ENCODE assay signal across 33 cellular contexts in genomic region chr9:2060425-2060824, GRCh38. TPM values are rescaled to one million over a fixed set of nuclear protein-coding genes. Genes with fewer than 3 reads are reported as not detected.
DNase-seq lines count a peak whose midpoint lies in the region; ATAC-seq, FAIRE-seq and TF ChIP-seq lines count a peak whose summit lies in the region.
"Had no signal": no experiment of that assay in that cellular context is flagged by ENCODE, and none has a peak within 500 bp of the region (broad histone marks: within the 10 kb centered on the region; RNA-seq: fewer than 3 reads in every experiment).

No MANE protein-coding gene starts in this region.

- H3K9me3 ChIP-seq in T-helper 17 cell (ENCODE audit: control insufficient read depth, low read length, poor library complexity, severe bottlenecking) (no peaks in the 10 kb centered on the region), prostate gland (no peaks in the 10 kb centered on the region)
- H3K9me3 ChIP-seq: BLaER1 treated with 17β-estradiol and CSF1 and Interleukin-3, amounts not matched to agents 10 nM and 100 nM; tibial nerve had no signal

- no peaks in the 10 kb centered on the region for H3K27me3 Mint-ChIP-seq in T-helper 17 cell
- H3K27me3 Mint-ChIP-seq: IgD-negative memory B cell, naive B cell, progenitor cell of endocrine pancreas had no signal

- no peaks in the 10 kb centered on the region for H3K27me3 ChIP-seq in prostate gland (replicated peaks; ENCODE audit: insufficient read depth)
- H3K27me3 ChIP-seq: BLaER1 treated with 17β-estradiol and CSF1 and Interleukin-3, amounts not matched to agents 10 nM and 100 nM; brain microvascular endothelial cell; foreskin keratinocyte; tibial nerve had no signal

- TF ChIP-seq POLR2A in GM12891 (IDR thresholded peaks at IDR 0.05; ENCODE audit: low read depth, low read length) (0 out of 2 replicates have a peak, but pooled peaks have one; percentile 29), prostate gland (IDR thresholded peaks at IDR 0.05) (no peak)

- intact Hi-C loops in sciatic nerve (cut with DNase I), result no loop called here
- intact Hi-C loops in prostate gland (cut with DNase I), result no loop called here

- H3K27ac ChIP-seq in prostate gland, result no peak overlapping the region
- H3K27ac ChIP-seq: BLaER1 treated with 17β-estradiol and CSF1 and Interleukin-3, amounts not matched to agents 10 nM and 100 nM; brain microvascular endothelial cell; foreskin keratinocyte; PC-9; tibial nerve had no signal

- H3K36me3 Mint-ChIP-seq in T-helper 17 cell (ENCODE audit: low read depth), result peaks cover 15% of the 10 kb centered on the region

- H3K36me3 ChIP-seq in prostate gland, result peaks cover 0 to 7% of the 10 kb centered on the region in 2 donors
- H3K36me3 ChIP-seq: brain microvascular endothelial cell had no signal

- peaks cover 15% of the 10 kb centered on the region for H3K4me1 Mint-ChIP-seq in T-helper 17 cell

- H3K27ac Mint-ChIP-seq in T-helper 17 cell, result no peak overlapping the region
- H3K27ac Mint-ChIP-seq: activated T-cell treated with anti-CD3 and anti-CD28 coated beads, Interleukin-2, amount 50 U/mL, for 72 hours; IgD-negative memory B cell; mesothelial cell of epicardium; progenitor cell of endocrine pancreas; T-helper 1 cell treated with Interleukin-12 subunit alpha and Interleukin-12 subunit beta and Interleukin-4 antibody, amounts not matched to agents 30 μg/mL and 1 μg/mL, for 36 hours had no signal

- no peaks in the 10 kb centered on the region for H3K4me1 ChIP-seq in prostate gland (replicated peaks)
- H3K4me1 ChIP-seq: foreskin keratinocyte, tibial nerve had no signal

- no peak for TF ChIP-seq CTCF in prostate gland (IDR thresholded peaks at IDR 0.05)

- 63% methylated on average over 4 of the region's 4 CpGs for WGBS in prostate gland

- H3K4me3 Mint-ChIP-seq in T-helper 17 cell, result peak overlapping the region; percentile 15
- H3K4me3 Mint-ChIP-seq: activated T-cell treated with anti-CD3 and anti-CD28 coated beads, Interleukin-2, amount 50 U/mL, for 72 hours; IgD-negative memory B cell; mesothelial cell of epicardium; naive B cell; T-helper 1 cell treated with Interleukin-12 subunit alpha and Interleukin-12 subunit beta and Interleukin-4 antibody, amounts not matched to agents 30 μg/mL and 1 μg/mL, for 36 hours had no signal

- ATAC-seq in T-helper 17 cell (no peak), sciatic nerve (peak; percentile 44), HG03045 (IDR thresholded peaks at IDR 0.05; ENCODE audit: unreplicated experiment) (no peak)
- ATAC-seq: foreskin keratinocyte, SK-N-SH treated with all-trans-retinoic acid at 6 μM for 48 hours had no signal

- no peak for DNase-seq in GM12891 (ENCODE audit: insufficient read length, low spot score)
- no peak for DNase-seq in T-helper 17 cell
- DNase-seq in fibroblast of peridontal ligament (ENCODE audit: extremely low read depth), result peak; percentile 30
- DNase-seq in sciatic nerve (ENCODE audit: low spot score), result no peak
- no peak for DNase-seq in prostate gland (ENCODE audit: low spot score)
- DNase-seq in mesenteric fat pad (ENCODE audit: low spot score), result no peak
- DNase-seq: activated CD4-positive, alpha-beta T cell treated with anti-CD3 and anti-CD28 coated beads, Interleukin-2, amount 50 U/mL, for 4 hours; activated naive CD4-positive, alpha-beta T cell treated with Interleukin-2 at 50 U/mL for 16 hours; activated T-cell treated with anti-CD3 and anti-CD28 coated beads, Interleukin-2, amount 50 U/mL, for 72 hours; brain microvascular endothelial cell; Calu3; DMS79; effector CD4-positive, alpha-beta T cell; foreskin keratinocyte; head of caudate nucleus; naive B cell; NCI-H1092 treated with DMSO at 0.1 percent for 48 hours; NCI-H187 treated with DMSO at 0.1 percent for 48 hours; NCI-H526; NK-92 treated with Interleukin-12 subunit alpha and Interleukin-12 subunit beta, amount 100 ng/mL, for 24 hours; PC-9; stimulated activated CD4-positive, alpha-beta T cell treated with anti-CD3 and anti-CD28 coated beads, Interleukin-4, amount 100 ng/mL, for 24 hours had no signal

- FAIRE-seq in GM12891 (lab: Jason Lieb, UNC), result peak; percentile 9
- FAIRE-seq: G401.6, keratinocyte, TTC549 had no signal

- no peak overlapping the region for H3K4me3 ChIP-seq in prostate gland
- H3K4me3 ChIP-seq: BLaER1 treated with 17β-estradiol and CSF1 and Interleukin-3, amounts not matched to agents 10 nM and 100 nM; PC-9; tibial nerve had no signal

TF ChIP-seq in GM12891, 5 proteins besides CTCF, POLR2A, EP300 and RAD21:
- TF ChIP-seq TAF1 (IDR thresholded peaks at IDR 0.05; ENCODE audit: low read depth, low read length), result no peak
- TF ChIP-seq POU2F2 (IDR thresholded peaks at IDR 0.05; ENCODE audit: low read depth, low read length), result no peak
- no peak for TF ChIP-seq PAX5 (IDR thresholded peaks at IDR 0.05; ENCODE audit: insufficient read depth, low read length, severe bottlenecking)
- TF ChIP-seq POLR2AphosphoS5 (IDR thresholded peaks at IDR 0.05; ENCODE audit: low read depth, low read length), result no peak; the same call in 1 of the 2 replicates
- TF ChIP-seq SPI1 (IDR thresholded peaks at IDR 0.05; ENCODE audit: low read depth, low read length), result no peak

RNA-seq across cellular contexts. Expression of gene SMARCA2, which starts 45.3 kb away (rescaled TPM):
- polyA plus RNA-seq in GM12891 (2012; ENCODE audit: low read depth, missing spikeins), result 219 TPM
- total RNA-seq in T-helper 17 cell, result 100 to 1,000 TPM; 244 to 296 TPM
- 198 TPM for total RNA-seq in sciatic nerve
- 100 to 1,000 TPM; 125 to 175 TPM for total RNA-seq in prostate gland
- total RNA-seq in mesenteric fat pad, result 136 TPM
